In genomic region chr9:27379311-27380236, GRCh38 we compare ENCODE assay signal across 13 cellular contexts.
A peak's percentile ranks its signal among the peaks of the same experiment; 100 is the strongest.
DNase-seq lines count a peak whose midpoint lies in the region; ATAC-seq and TF ChIP-seq lines count a peak whose summit lies in the region.
"Had no signal": no experiment of that assay in that cellular context is flagged by ENCODE, and none has a peak within 500 bp of the region (broad histone marks: within the 10 kb centered on the region; RNA-seq: fewer than 3 reads in every experiment).

No MANE protein-coding gene starts in this region.

- H3K27ac Mint-ChIP-seq in activated naive CD4-positive, alpha-beta T cell treated with anti-CD3 and anti-CD28 coated beads, Interleukin-2, amount 50 U/mL, for 72 hours: no peak overlapping the region

- H3K36me3 Mint-ChIP-seq in activated naive CD4-positive, alpha-beta T cell treated with anti-CD3 and anti-CD28 coated beads, Interleukin-2, amount 50 U/mL, for 72 hours: no peaks in the 10 kb centered on the region

- H3K27me3 ChIP-seq in colonic mucosa (no peaks in the 10 kb centered on the region), upper lobe of right lung (no peaks in the 10 kb centered on the region)

- no peak for TF ChIP-seq CTCF in colonic mucosa (IDR thresholded peaks at IDR 0.05)
- no peak for TF ChIP-seq CTCF in upper lobe of right lung (IDR thresholded peaks at IDR 0.05)

- DNase-seq in activated naive CD4-positive, alpha-beta T cell treated with anti-CD3 and anti-CD28 coated beads, Interleukin-2, amount 50 U/mL, for 72 hours (ENCODE audit: low spot score in 2 of 2): peak in 1 of 2 donors; percentile 30
- DNase-seq in activated naive CD4-positive, alpha-beta T cell treated with anti-CD3 and anti-CD28 coated beads, Interleukin-2, amount 50 U/mL, for 16 hours: no peak
- DNase-seq in colonic mucosa: peak; percentile 80
- no peak for DNase-seq in upper lobe of right lung
- no peak for DNase-seq in COLO668 (lab: John Stamatoyannopoulos, UW; ENCODE audit: unreplicated experiment)
- DNase-seq in T-helper 9 cell: no peak
- no peak for DNase-seq in middle frontal gyrus (ENCODE audit: extremely low spot score, low spot score)
- DNase-seq: activated CD4-positive, CD25-positive, alpha-beta regulatory T cell; AML-193; NCI-H1048; OCI-M1; stimulated activated naive CD4-positive, alpha-beta T cell treated with Interleukin-2 at 50 U/mL for 16 hours had no signal

- H3K27ac ChIP-seq in colonic mucosa (peak overlapping the region; percentile 74), upper lobe of right lung (no peak overlapping the region)

- no peaks in the 10 kb centered on the region for H3K9me3 ChIP-seq in colonic mucosa
- H3K9me3 ChIP-seq in upper lobe of right lung: no peaks in the 10 kb centered on the region

- peak overlapping the region in 1 of 2 donors; percentile 22 for H3K9ac ChIP-seq in colonic mucosa (ENCODE audit: low read depth in 2 of 2, low read length in 2 of 2)

- H3K4me1 ChIP-seq in colonic mucosa: peaks cover 11% of the 10 kb centered on the region
- H3K4me1 ChIP-seq in upper lobe of right lung: peaks cover 18% of the 10 kb centered on the region

- ATAC-seq in activated naive CD4-positive, alpha-beta T cell treated with anti-CD3 and anti-CD28 coated beads, Interleukin-2, amount 50 U/mL, for 72 hours: peak; percentile 76 to 95
- ATAC-seq in HG03159 (IDR thresholded peaks at IDR 0.05; ENCODE audit: unreplicated experiment) (peak; percentile 26), upper lobe of right lung (peak; percentile 63)

- intact Hi-C loops in colonic mucosa (cut with DNase I) (no loop called here), upper lobe of right lung (cut with DNase I) (no loop called here)

- H3K4me3 ChIP-seq in colonic mucosa: no peak overlapping the region
- no peak overlapping the region for H3K4me3 ChIP-seq in upper lobe of right lung

- no peaks in the 10 kb centered on the region for H3K9me3 Mint-ChIP-seq in activated naive CD4-positive, alpha-beta T cell treated with anti-CD3 and anti-CD28 coated beads, Interleukin-2, amount 50 U/mL, for 72 hours

- H3K36me3 ChIP-seq in colonic mucosa: no peaks in the 10 kb centered on the region
- H3K36me3 ChIP-seq in upper lobe of right lung: no peaks in the 10 kb centered on the region

Comparison
In these comparisons a context has a peak if more than half of its experiments do, and no peak if none do; other contexts are left out.
1. ATAC-seq: peak in every context shown above with its lines; median percentile 86 in activated naive CD4-positive, alpha-beta T cell treated with anti-CD3 and anti-CD28 coated beads, Interleukin-2, amount 50 U/mL, for 72 hours; 63 in upper lobe of right lung; 26 in HG03159.